20 cellular contexts compared by ENCODE assay signal in the genomic region with DNA sequence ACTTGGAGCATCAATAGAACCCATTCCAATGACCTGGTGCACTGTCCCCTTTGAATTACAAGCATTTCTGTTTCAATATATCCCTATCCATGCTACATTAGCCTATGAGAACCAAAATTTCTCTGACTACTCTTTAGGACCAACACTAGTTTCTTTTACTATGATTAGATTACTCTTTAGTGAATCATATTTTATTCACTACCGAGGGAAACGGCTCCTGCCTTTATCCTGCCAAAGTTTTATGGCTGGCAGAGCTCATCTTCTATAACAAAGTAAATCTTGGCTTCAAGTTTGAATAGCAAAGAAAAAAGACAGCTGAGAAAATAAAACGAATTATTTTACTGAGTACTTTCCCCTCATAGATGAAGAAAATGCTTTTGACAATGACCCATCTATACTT.
DNase-seq lines count a peak whose midpoint lies in the region; ATAC-seq and TF ChIP-seq lines count a peak whose summit lies in the region.
"Had no signal": no experiment of that assay in that cellular context is flagged by ENCODE, and none has a peak within 500 bp of the region (broad histone marks: within the 10 kb centered on the region; RNA-seq: fewer than 3 reads in every experiment).

No MANE protein-coding gene starts in this region.

- 2 to 3% methylated on average over 3 of the region's 3 CpGs for WGBS in GM23248 (ENCODE audit: low coverage in 1 of 2, low lambda C conversion rate in 2 of 2, missing lambda C conversion rate in 2 of 2), 2 experiments

- H3K4me1 ChIP-seq in GM23248 (ENCODE audit: insufficient read depth) (peaks cover 23% of the 10 kb centered on the region), RWPE2 (ENCODE audit: insufficient read depth, poor library complexity, severe bottlenecking) (peaks cover 6% of the 10 kb centered on the region), rectal smooth muscle tissue (ENCODE audit: control insufficient read depth, insufficient read depth, low read length) (peaks cover 6% of the 10 kb centered on the region)

- H4K20me1 ChIP-seq in GM23248 (ENCODE audit: insufficient read depth) = no peaks in the 10 kb centered on the region

- no peak overlapping the region for H3K4me3 Mint-ChIP-seq in T-helper 17 cell
- H3K4me3 Mint-ChIP-seq: IgD-negative memory B cell had no signal

- H3K9me3 ChIP-seq in GM23248 (ENCODE audit: low read depth) = no peaks in the 10 kb centered on the region
- H3K9me3 ChIP-seq in RWPE2 (ENCODE audit: severe bottlenecking) = no peaks in the 10 kb centered on the region
- no peaks in the 10 kb centered on the region for H3K9me3 ChIP-seq in T-helper 17 cell (ENCODE audit: control insufficient read depth, low read length, poor library complexity, severe bottlenecking)

- H3K4me3 ChIP-seq in GM23248 (peak overlapping the region; percentile 36), RWPE2 (ENCODE audit: severe bottlenecking) (no peak overlapping the region), fibroblast of the aortic adventitia (ENCODE audit: low read depth, low read length) (no peak overlapping the region), rectal smooth muscle tissue (ENCODE audit: low read length) (peak overlapping the region; percentile 18)
- H3K4me3 ChIP-seq: PC-9, SK-N-MC had no signal

- peak; percentile 65 for DNase-seq in GM23248
- DNase-seq in RWPE2 (ENCODE audit: low spot score) = no peak
- peak; percentile 28 for DNase-seq in fibroblast of the aortic adventitia (ENCODE audit: low read depth)
- DNase-seq in NCI-H748 (lab: John Stamatoyannopoulos, UW; ENCODE audit: unreplicated experiment) = no peak
- DNase-seq in T-helper 17 cell = no peak
- DNase-seq in hypothalamus (lab: John Stamatoyannopoulos, UW) = no peak
- DNase-seq: C1 segment of cervical spinal cord; DMS 273 treated with DMSO at 0.1 percent for 48 hours; MV-4-11; NCI-H1436; NCI-H2029 treated with DMSO at 0.1 percent for 48 hours; NCI-H524; NK-92 treated with Interleukin-12 subunit alpha and Interleukin-12 subunit beta, amount 100 ng/mL, for 24 hours; PC-9 had no signal

- H3K27ac Mint-ChIP-seq in T-helper 17 cell = no peak overlapping the region
- H3K27ac Mint-ChIP-seq: IgD-negative memory B cell had no signal

- peaks cover 7% of the 10 kb centered on the region for H3K36me3 Mint-ChIP-seq in T-helper 17 cell (ENCODE audit: low read depth)

- H3K27ac ChIP-seq in GM23248 (peak overlapping the region; percentile 15), RWPE2 (ENCODE audit: poor library complexity, severe bottlenecking) (no peak overlapping the region), rectal smooth muscle tissue (ENCODE audit: low read depth, low read length) (no peak overlapping the region)
- H3K27ac ChIP-seq: PC-9, SK-N-MC had no signal

- H3K9me2 ChIP-seq in GM23248 (ENCODE audit: insufficient read depth) = no peaks in the 10 kb centered on the region

- peaks cover 12% of the 10 kb centered on the region for H3K4me1 Mint-ChIP-seq in T-helper 17 cell

- in situ Hi-C loops in GM23248 (cut with MboI) = no loop called here

- ATAC-seq in RWPE2 (ENCODE audit: low read depth) = peak; percentile 58; the same call in 1 of the 3 replicates
- ATAC-seq in T-helper 17 cell = no peak
- no peak for ATAC-seq in GM19463 (IDR thresholded peaks at IDR 0.05; ENCODE audit: unreplicated experiment)
- ATAC-seq: HCT116, Right ventricle myocardium inferior had no signal

- no peaks in the 10 kb centered on the region for H3K36me3 ChIP-seq in GM23248 (ENCODE audit: low read depth)
- no peaks in the 10 kb centered on the region for H3K36me3 ChIP-seq in RWPE2 (ENCODE audit: low read depth)
- H3K36me3 ChIP-seq in rectal smooth muscle tissue (ENCODE audit: control insufficient read depth, insufficient read depth, low read length) = no peaks in the 10 kb centered on the region

- TF ChIP-seq CTCF in RWPE2 (IDR thresholded peaks at IDR 0.05; ENCODE audit: poor library complexity, severe bottlenecking) = no peak
- no peak for TF ChIP-seq CTCF in fibroblast of the aortic adventitia (IDR thresholded peaks at IDR 0.05; ENCODE audit: insufficient read depth, low read length)

- H3K9ac ChIP-seq in GM23248 (no peak overlapping the region), rectal smooth muscle tissue (ENCODE audit: low read length) (no peak overlapping the region)

- no peaks in the 10 kb centered on the region for H3K27me3 ChIP-seq in GM23248 (replicated peaks; ENCODE audit: insufficient read depth)
- H3K27me3 ChIP-seq in RWPE2 (ENCODE audit: insufficient read depth, poor library complexity, severe bottlenecking) = no peaks in the 10 kb centered on the region
- no peaks in the 10 kb centered on the region for H3K27me3 ChIP-seq in rectal smooth muscle tissue (ENCODE audit: control insufficient read depth, insufficient read depth, low read length)

- H2AFZ ChIP-seq in GM23248 = no peak overlapping the region
- H2AFZ ChIP-seq: PC-9 had no signal

- peaks cover 21% of the 10 kb centered on the region for H3F3A ChIP-seq in GM23248 (ENCODE audit: insufficient read depth)

- peak overlapping the region; percentile 74 for H3K4me2 ChIP-seq in GM23248 (ENCODE audit: unreplicated experiment)
- H3K4me2 ChIP-seq: PC-9 had no signal

- H3K79me2 ChIP-seq in GM23248 (ENCODE audit: insufficient read depth) = no peaks in the 10 kb centered on the region

- H3K27me3 Mint-ChIP-seq in T-helper 17 cell = no peaks in the 10 kb centered on the region
- H3K27me3 Mint-ChIP-seq: IgD-negative memory B cell had no signal

Comparison
In these comparisons a context has a peak if more than half of its experiments do, and no peak if none do; other contexts are left out.
1. DNase-seq: peak in GM23248 (single experiment) and fibroblast of the aortic adventitia (single experiment); none in RWPE2 (single experiment), NCI-H748 (single experiment), T-helper 17 cell (0 of 3) and hypothalamus (0 of 51).
2. H3K4me3 ChIP-seq: peak in GM23248 (single experiment) and rectal smooth muscle tissue (single experiment); none in RWPE2 (single experiment) and fibroblast of the aortic adventitia (single experiment).